19 cellular contexts compared by ENCODE assay signal in the genomic region with DNA sequence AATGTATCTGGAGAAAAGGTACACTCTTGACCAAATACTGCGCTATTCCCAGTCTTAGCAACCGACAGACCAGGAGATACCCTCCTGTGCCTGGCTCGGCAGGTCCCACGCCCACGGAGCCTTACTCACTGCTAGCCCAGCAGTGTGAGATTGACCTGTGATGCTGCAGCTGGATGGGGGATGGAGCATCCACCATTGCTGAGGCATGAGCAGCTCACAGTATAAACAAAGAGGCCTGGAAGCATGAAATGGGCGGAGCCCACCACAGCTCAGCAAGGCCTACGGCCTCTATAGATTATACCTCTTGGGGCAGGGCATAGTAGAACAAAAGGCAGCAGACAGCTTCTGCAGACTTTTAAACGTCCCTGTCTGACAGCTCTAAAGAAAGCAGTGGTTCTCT.
A peak's percentile ranks its signal among the peaks of the same experiment; 100 is the strongest.
DNase-seq lines count a peak whose midpoint lies in the region; ATAC-seq, FAIRE-seq and TF ChIP-seq lines count a peak whose summit lies in the region.
"Had no signal": no experiment of that assay in that cellular context is flagged by ENCODE, and none has a peak within 500 bp of the region (broad histone marks: within the 10 kb centered on the region; RNA-seq: fewer than 3 reads in every experiment).

No MANE protein-coding gene starts in this region.

- H2AFZ ChIP-seq in IMR-90 (replicated peaks; ENCODE audit: low read length, poor library complexity) = no peak overlapping the region
- H2AFZ ChIP-seq: PC-9 had no signal

- CTCF ChIA-PET in IMR-90 (lab: Yijun Ruan, JAX) = no interaction called here

- dilution Hi-C loops in IMR-90 (cut with HindIII; ENCODE audit: low sequenced_read_pairs, unreplicated experiment) = no loop called here

- intact Hi-C loops in IMR-90 (cut with micrococcal nuclease) = no loop called here

- in situ Hi-C loops in IMR-90 (cut with MboI; ENCODE audit: low sequenced_read_pairs) = no loop called here
- in situ Hi-C loops in ACHN (cut with HindIII; ENCODE audit: low pct_ligation_motif_present, low pct_unique_long_range_greater_than_20kb, low sequenced_read_pairs) = no loop called here

- H3K18ac ChIP-seq in IMR-90 (ENCODE audit: low read depth, low read length) = no peak overlapping the region

- no peak overlapping the region for H2AK9ac ChIP-seq in IMR-90 (replicated peaks; ENCODE audit: low read depth, low read length, poor library complexity)

- no peak overlapping the region for H3K4ac ChIP-seq in IMR-90 (ENCODE audit: low read depth, low read length)

- H3K4me2 ChIP-seq in IMR-90 (ENCODE audit: low read depth, low read length) = no peak overlapping the region
- H3K4me2 ChIP-seq: KMS-11, PC-9 had no signal

- H2BK120ac ChIP-seq in IMR-90 (ENCODE audit: low read depth, low read length) = no peak overlapping the region

- H3K36me3 ChIP-seq in IMR-90 (ENCODE audit: control insufficient read depth, insufficient read depth, low read length) = no peaks in the 10 kb centered on the region
- no peaks in the 10 kb centered on the region for H3K36me3 ChIP-seq in bronchial epithelial cell (ENCODE audit: control insufficient read depth, insufficient read depth, low read length)
- H3K36me3 ChIP-seq: BE2C had no signal

- H4K5ac ChIP-seq in IMR-90 (ENCODE audit: low read depth, low read length) = no peak overlapping the region

- no peak overlapping the region for H3K27ac ChIP-seq in IMR-90 (ENCODE audit: insufficient read depth, low read length)
- H3K27ac ChIP-seq: KMS-11, PC-9, SK-N-MC had no signal

- H3K79me1 ChIP-seq in IMR-90 (ENCODE audit: low read depth in 1 of 2, low read length in 2 of 2) = no peaks in the 10 kb centered on the region

- no peak for TF ChIP-seq POLR2A in IMR-90 (IDR thresholded peaks at IDR 0.05; ENCODE audit: low read depth, low read length)

- H3K9me3 ChIP-seq in IMR-90 (ENCODE audit: control insufficient read depth, insufficient read depth, low read length) = no peaks in the 10 kb centered on the region
- H3K9me3 ChIP-seq: BE2C had no signal

- ATAC-seq in IMR-90 (ENCODE audit: low read depth) (peak; percentile 83), HG03139 (IDR thresholded peaks at IDR 0.05; ENCODE audit: unreplicated experiment) (no peak), HG03039 (IDR thresholded peaks at IDR 0.05; ENCODE audit: unreplicated experiment) (no peak)
- ATAC-seq: CD8-positive, alpha-beta T cell; GM12878; HCT116; Right ventricle myocardium inferior had no signal

- no peaks in the 10 kb centered on the region for H4K20me1 ChIP-seq in IMR-90 (ENCODE audit: insufficient read depth, low read length)

- H3K56ac ChIP-seq in IMR-90 (ENCODE audit: extremely low read depth, insufficient read depth, low read length) = no peak overlapping the region

- H3K9me1 ChIP-seq in IMR-90 (ENCODE audit: insufficient read depth, low read length) = no peaks in the 10 kb centered on the region

- no peak overlapping the region for H2BK5ac ChIP-seq in IMR-90 (ENCODE audit: low read depth, low read length, poor library complexity, severe bottlenecking)

- no TSS peak for BruUV-seq in IMR-90 (replicated peaks; lab: Mats Ljungman, UMichigan)

- H3K27me3 ChIP-seq in IMR-90 (ENCODE audit: control insufficient read depth, insufficient read depth, low read length) (peaks cover 1% of the 10 kb centered on the region), bronchial epithelial cell (ENCODE audit: control insufficient read depth, insufficient read depth, low read length) (peaks cover 2% of the 10 kb centered on the region)

- WGBS in IMR-90 (ENCODE audit: extremely low coverage in 2 of 2, insufficient read length in 1 of 2), 2 experiments = 31% methylated on average over 5 of the region's 8 CpGs; no CpG with 5 or more reads in 1 of the 2 experiments

- no peak overlapping the region for H2BK20ac ChIP-seq in IMR-90 (ENCODE audit: low read depth, low read length)

- no peak for TF ChIP-seq RAD21 in IMR-90 (IDR thresholded peaks at IDR 0.05; ENCODE audit: low read length)

- POLR2A ChIA-PET in IMR-90 (lab: Charles Lee; ENCODE audit: unreplicated experiment) = no interaction called here

- no peak overlapping the region for H3K14ac ChIP-seq in IMR-90 (replicated peaks; ENCODE audit: low read depth, low read length)

- H3K9ac ChIP-seq in IMR-90 (ENCODE audit: low read depth, low read length) = no peak overlapping the region
- H3K9ac ChIP-seq: KMS-11 had no signal

- H4K8ac ChIP-seq in IMR-90 (ENCODE audit: low read depth in 2 of 2, low read length in 2 of 2) = no peak overlapping the region

- H3K23ac ChIP-seq in IMR-90 (ENCODE audit: low read depth, low read length) = no peak overlapping the region

- no peak for TF ChIP-seq CTCF in IMR-90 (conservative IDR thresholded peaks at IDR 0.05; ENCODE audit: low read depth, low read length)
- TF ChIP-seq CTCF in bronchial epithelial cell (IDR thresholded peaks at IDR 0.05; ENCODE audit: insufficient read depth, low read length, severe bottlenecking) = no peak

- FAIRE-seq in bronchial epithelial cell (lab: Jason Lieb, UNC) = no peak
- FAIRE-seq: GM12878 had no signal

- H3K4me3 ChIP-seq in IMR-90 (ENCODE audit: insufficient read depth, low read depth, low read length) (no peak overlapping the region), bronchial epithelial cell (ENCODE audit: low read depth, low read length) (no peak overlapping the region)
- H3K4me3 ChIP-seq: GM12878, PC-9, SK-N-MC had no signal

- H2BK15ac ChIP-seq in IMR-90 (ENCODE audit: low read depth, low read length) = no peak overlapping the region

- no peak overlapping the region for H2AK5ac ChIP-seq in IMR-90 (ENCODE audit: low read depth, low read length)

- DNase-seq in Daoy (ENCODE audit: low read depth) = peak; percentile 58
- DNase-seq in IMR-90 = peak; percentile 67
- DNase-seq in bronchial epithelial cell (ENCODE audit: low read depth) = peak; percentile 22
- peak; percentile 16 for DNase-seq in left kidney (ENCODE audit: low read depth, low spot score)
- no peak for DNase-seq in cerebellum (ENCODE audit: low spot score)
- no peak for DNase-seq in ACHN
- DNase-seq: BE2C; CD8-positive, alpha-beta T cell; NCI-H2081; NCI-H226; NCI-H526 treated with DMSO at 0.1 percent for 48 hours; PC-9 had no signal

- H3K4me1 ChIP-seq in IMR-90 (ENCODE audit: control insufficient read depth, insufficient read depth, low read length) = no peaks in the 10 kb centered on the region
- H3K4me1 ChIP-seq: BE2C had no signal

- H4K91ac ChIP-seq in IMR-90 (ENCODE audit: insufficient read depth, low read depth, low read length) = no peak overlapping the region

TF ChIP-seq in IMR-90, 13 proteins besides CTCF, POLR2A, EP300 and RAD21:
- no peak for TF ChIP-seq SMC3 (IDR thresholded peaks at IDR 0.05; ENCODE audit: low read depth, low read length)
- TF ChIP-seq BHLHE40 (IDR thresholded peaks at IDR 0.05; ENCODE audit: low read depth, low read length) = no peak
- TF ChIP-seq NFE2L2 (IDR thresholded peaks at IDR 0.05; ENCODE audit: low read depth, low read length) = no peak
- no peak for TF ChIP-seq USF2 (IDR thresholded peaks at IDR 0.05; ENCODE audit: low read depth, low read length)
- no peak for TF ChIP-seq FOS (IDR thresholded peaks at IDR 0.05; ENCODE audit: low read depth, low read length)
- TF ChIP-seq CHD1 (IDR thresholded peaks at IDR 0.05; ENCODE audit: low read depth, low read length) = no peak
- TF ChIP-seq CEBPB (IDR thresholded peaks at IDR 0.05; ENCODE audit: low read depth, low read length) = no peak
- TF ChIP-seq RCOR1 (IDR thresholded peaks at IDR 0.05; ENCODE audit: insufficient replicate concordance, low read length) = no peak
- TF ChIP-seq MAFK (IDR thresholded peaks at IDR 0.05; ENCODE audit: low read depth, low read length) = no peak
- no peak for TF ChIP-seq RFX5 (IDR thresholded peaks at IDR 0.05; ENCODE audit: low read depth, low read length)
- TF ChIP-seq ELK1 (IDR thresholded peaks at IDR 0.05; ENCODE audit: borderline replicate concordance, low read depth, low read length) = no peak
- TF ChIP-seq MXI1 (IDR thresholded peaks at IDR 0.05; ENCODE audit: borderline replicate concordance, low read depth, low read length) = no peak

Comparison
In these comparisons a context has a peak if more than half of its experiments do, and no peak if none do; other contexts are left out.
1. DNase-seq: peak in Daoy (single experiment), IMR-90 (single experiment), bronchial epithelial cell (single experiment) and left kidney (single experiment); none in cerebellum (single experiment) and ACHN (single experiment).